Comparison of ENCODE assay signal across 17 cellular contexts in the genomic region with DNA sequence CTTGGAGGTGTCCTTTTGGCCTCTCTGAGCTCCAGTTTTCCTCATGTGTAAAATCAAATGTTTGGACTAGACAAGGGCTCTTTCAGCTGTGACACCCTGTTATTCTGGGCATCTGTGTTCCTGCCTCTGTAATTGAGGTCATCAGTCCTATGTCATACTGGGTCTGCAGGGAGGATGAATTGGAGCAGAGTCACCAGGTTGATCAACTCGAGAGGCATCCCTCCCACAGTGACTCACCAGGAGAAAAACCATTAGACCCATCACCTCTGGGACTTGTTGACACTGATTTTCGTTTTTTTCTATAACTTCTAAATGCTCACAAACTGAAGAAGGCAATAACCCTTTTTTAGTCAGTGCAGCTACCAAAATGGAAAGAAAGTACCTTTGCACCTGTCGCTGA.
DNase-seq lines count a peak whose midpoint lies in the region; ATAC-seq and TF ChIP-seq lines count a peak whose summit lies in the region.
"Had no signal": no experiment of that assay in that cellular context is flagged by ENCODE, and none has a peak within 500 bp of the region (broad histone marks: within the 10 kb centered on the region; RNA-seq: fewer than 3 reads in every experiment).

No MANE protein-coding gene starts in this region.

- peak overlapping the region; percentile 51 for H3K4me2 ChIP-seq in GM23248 (ENCODE audit: unreplicated experiment)
- H3K4me2 ChIP-seq: GM23338 had no signal

- peak; percentile 92 for DNase-seq in GM23248
- DNase-seq in RWPE1 (ENCODE audit: low spot score), result peak; percentile 13
- peak; percentile 93 for DNase-seq in fibroblast of mammary gland (ENCODE audit: low read depth)
- no peak for DNase-seq in stimulated activated effector memory CD8-positive, alpha-beta T cell treated with anti-CD3 and anti-CD28 coated beads, Interleukin-12 subunit alpha, Interleukin-12 subunit beta, amount 100 ng/mL, for 72 hours (ENCODE audit: low spot score in 2 of 2)
- DNase-seq in cerebellum (ENCODE audit: low spot score), result no peak
- DNase-seq in CD4-positive, alpha-beta memory T cell, result no peak
- DNase-seq: activated CD8-positive, alpha-beta memory T cell treated with anti-CD3 and anti-CD28 coated beads, Interleukin-2, amount 50 U/mL, for 4 hours; CD4-positive, alpha-beta T cell; central memory CD4-positive, alpha-beta T cell; GF-D8; left cardiac atrium; NCI-H1417 treated with DMSO at 0.1 percent for 48 hours; NCI-H345 had no signal

- H3K9me2 ChIP-seq in GM23248 (ENCODE audit: insufficient read depth), result no peaks in the 10 kb centered on the region

- peaks cover 2% of the 10 kb centered on the region for H3K9me3 Mint-ChIP-seq in stimulated activated effector memory CD8-positive, alpha-beta T cell treated with anti-CD3 and anti-CD28 coated beads, Interleukin-12 subunit alpha, Interleukin-12 subunit beta, amount 100 ng/mL, for 72 hours
- no peaks in the 10 kb centered on the region for H3K9me3 Mint-ChIP-seq in CD4-positive, alpha-beta memory T cell
- H3K9me3 Mint-ChIP-seq: activated naive CD4-positive, alpha-beta T cell treated with anti-CD3 and anti-CD28 coated beads, Interleukin-2, amount 50 U/mL, for 72 hours; CD4-positive, alpha-beta T cell; GM23338 had no signal

- intact Hi-C loops in CD4-positive, alpha-beta memory T cell (cut with micrococcal nuclease), result no loop called here

- POLR2A ChIA-PET in RWPE1 (lab: Yijun Ruan, JAX; ENCODE audit: low non-redundant PET), result no interaction called here
- POLR2A ChIA-PET in CD4-positive, alpha-beta memory T cell (lab: Charles Lee; ENCODE audit: partially characterized antibody), result no interaction called here

- peaks cover 42% of the 10 kb centered on the region for H3K4me1 ChIP-seq in GM23248 (ENCODE audit: insufficient read depth)
- no peaks in the 10 kb centered on the region for H3K4me1 ChIP-seq in CD4-positive, alpha-beta memory T cell (ENCODE audit: insufficient read depth, low read length)
- H3K4me1 ChIP-seq: parathyroid adenoma had no signal

- no peak overlapping the region for H3K4me3 ChIP-seq in GM23248
- no peak overlapping the region for H3K4me3 ChIP-seq in fibroblast of mammary gland (ENCODE audit: control insufficient read depth, low read depth, low read length)
- no peak overlapping the region for H3K4me3 ChIP-seq in CD4-positive, alpha-beta memory T cell (ENCODE audit: low read length in 2 of 2)
- H3K4me3 ChIP-seq: GM23338 had no signal

- CTCF ChIA-PET in RWPE1 (lab: Yijun Ruan, JAX), result interaction anchor here (0.7 kb wide), 1 partner anchor 9 kb away, joined by 3 read pairs; no protein-coding TSS in a partner anchor
- CTCF ChIA-PET in CD4-positive, alpha-beta memory T cell (lab: Charles Lee; ENCODE audit: partially characterized antibody), result interaction anchor here (1.2 kb wide), 1 partner anchor 10 kb away, joined by 3 read pairs; no protein-coding TSS in a partner anchor

- in situ Hi-C loops in GM23248 (cut with MboI), result no loop called here

- no peaks in the 10 kb centered on the region for H4K20me1 ChIP-seq in GM23248 (ENCODE audit: insufficient read depth)

- no peak overlapping the region for H2AFZ ChIP-seq in GM23248
- H2AFZ ChIP-seq: GM23338, parathyroid adenoma had no signal

- peaks cover 0 to 3% of the 10 kb centered on the region in 2 donors for H3K27me3 Mint-ChIP-seq in CD4-positive, alpha-beta memory T cell
- H3K27me3 Mint-ChIP-seq: CD4-positive, alpha-beta T cell had no signal

- no peaks in the 10 kb centered on the region for H3K4me1 Mint-ChIP-seq in stimulated activated effector memory CD8-positive, alpha-beta T cell treated with anti-CD3 and anti-CD28 coated beads, Interleukin-12 subunit alpha, Interleukin-12 subunit beta, amount 100 ng/mL, for 72 hours
- no peaks in the 10 kb centered on the region for H3K4me1 Mint-ChIP-seq in CD4-positive, alpha-beta memory T cell

- no peak for TF ChIP-seq CTCF in RWPE1 (conservative IDR thresholded peaks at IDR 0.05; ENCODE audit: low read depth)
- no peak for TF ChIP-seq CTCF in fibroblast of mammary gland (conservative IDR thresholded peaks at IDR 0.05; ENCODE audit: control insufficient read depth, insufficient read depth, low read depth, low read length)

- WGBS in GM23248 (ENCODE audit: low coverage in 1 of 2, low lambda C conversion rate in 2 of 2, missing lambda C conversion rate in 2 of 2), 2 experiments, result 16 to 18% methylated on average over 3 of the region's 3 CpGs

- no peaks in the 10 kb centered on the region for H3K36me3 ChIP-seq in GM23248 (ENCODE audit: low read depth)
- no peaks in the 10 kb centered on the region for H3K36me3 ChIP-seq in CD4-positive, alpha-beta memory T cell (ENCODE audit: insufficient read depth, low read length)

- H3K27ac ChIP-seq in GM23248 (peak overlapping the region; percentile 74), RWPE1 (no peak overlapping the region)
- no peak overlapping the region for H3K27ac ChIP-seq in CD4-positive, alpha-beta memory T cell (ENCODE audit: low read depth, low read length)
- H3K27ac ChIP-seq: parathyroid adenoma had no signal

- no peaks in the 10 kb centered on the region for H3K36me3 Mint-ChIP-seq in stimulated activated effector memory CD8-positive, alpha-beta T cell treated with anti-CD3 and anti-CD28 coated beads, Interleukin-12 subunit alpha, Interleukin-12 subunit beta, amount 100 ng/mL, for 72 hours
- H3K36me3 Mint-ChIP-seq in CD4-positive, alpha-beta memory T cell, result no peaks in the 10 kb centered on the region
- H3K36me3 Mint-ChIP-seq: activated naive CD4-positive, alpha-beta T cell treated with anti-CD3 and anti-CD28 coated beads, Interleukin-2, amount 50 U/mL, for 72 hours had no signal

- no peaks in the 10 kb centered on the region for H3K27me3 ChIP-seq in GM23248 (replicated peaks; ENCODE audit: insufficient read depth)
- no peaks in the 10 kb centered on the region for H3K27me3 ChIP-seq in CD4-positive, alpha-beta memory T cell (ENCODE audit: insufficient read depth, low read length)

- H3K27ac Mint-ChIP-seq in stimulated activated effector memory CD8-positive, alpha-beta T cell treated with anti-CD3 and anti-CD28 coated beads, Interleukin-12 subunit alpha, Interleukin-12 subunit beta, amount 100 ng/mL, for 72 hours, result no peak overlapping the region
- H3K27ac Mint-ChIP-seq in CD4-positive, alpha-beta memory T cell, result no peak overlapping the region
- H3K27ac Mint-ChIP-seq: activated naive CD4-positive, alpha-beta T cell treated with anti-CD3 and anti-CD28 coated beads, Interleukin-2, amount 50 U/mL, for 72 hours; CD4-positive, alpha-beta T cell; GM23338 had no signal

- no peaks in the 10 kb centered on the region for H3K9me3 ChIP-seq in GM23248 (ENCODE audit: low read depth)
- H3K9me3 ChIP-seq in CD4-positive, alpha-beta memory T cell (ENCODE audit: control insufficient read depth in 1 of 2, low read length in 2 of 2), result no peaks in the 10 kb centered on the region

- H3K4me3 Mint-ChIP-seq in stimulated activated effector memory CD8-positive, alpha-beta T cell treated with anti-CD3 and anti-CD28 coated beads, Interleukin-12 subunit alpha, Interleukin-12 subunit beta, amount 100 ng/mL, for 72 hours, result no peak overlapping the region
- H3K4me3 Mint-ChIP-seq in CD4-positive, alpha-beta memory T cell, result no peak overlapping the region
- H3K4me3 Mint-ChIP-seq: CD4-positive, alpha-beta T cell; GM23338 had no signal

- H3K9ac ChIP-seq in GM23248, result peak overlapping the region; percentile 41
- H3K9ac ChIP-seq: parathyroid adenoma had no signal

- H3K79me2 ChIP-seq in GM23248 (ENCODE audit: insufficient read depth), result no peaks in the 10 kb centered on the region
- H3K79me2 ChIP-seq: parathyroid adenoma had no signal

- peak; percentile 33 for ATAC-seq in stimulated activated effector memory CD8-positive, alpha-beta T cell treated with anti-CD3 and anti-CD28 coated beads, Interleukin-12 subunit alpha, Interleukin-12 subunit beta, amount 100 ng/mL, for 72 hours
- ATAC-seq in HG02884 (IDR thresholded peaks at IDR 0.05; ENCODE audit: unreplicated experiment), result no peak
- ATAC-seq: GM23338, left cardiac atrium had no signal

- H3F3A ChIP-seq in GM23248 (ENCODE audit: insufficient read depth), result peaks cover 29% of the 10 kb centered on the region

Comparison
In these comparisons a context has a peak if more than half of its experiments do, and no peak if none do; other contexts are left out.
1. DNase-seq: peak in GM23248 (single experiment), RWPE1 (single experiment) and fibroblast of mammary gland (single experiment); none in stimulated activated effector memory CD8-positive, alpha-beta T cell treated with anti-CD3 and anti-CD28 coated beads, Interleukin-12 subunit alpha, Interleukin-12 subunit beta, amount 100 ng/mL, for 72 hours (0 of 2), cerebellum (single experiment) and CD4-positive, alpha-beta memory T cell (0 of 5).